ENCODE assay signal across 8 cellular contexts in the genomic region with DNA sequence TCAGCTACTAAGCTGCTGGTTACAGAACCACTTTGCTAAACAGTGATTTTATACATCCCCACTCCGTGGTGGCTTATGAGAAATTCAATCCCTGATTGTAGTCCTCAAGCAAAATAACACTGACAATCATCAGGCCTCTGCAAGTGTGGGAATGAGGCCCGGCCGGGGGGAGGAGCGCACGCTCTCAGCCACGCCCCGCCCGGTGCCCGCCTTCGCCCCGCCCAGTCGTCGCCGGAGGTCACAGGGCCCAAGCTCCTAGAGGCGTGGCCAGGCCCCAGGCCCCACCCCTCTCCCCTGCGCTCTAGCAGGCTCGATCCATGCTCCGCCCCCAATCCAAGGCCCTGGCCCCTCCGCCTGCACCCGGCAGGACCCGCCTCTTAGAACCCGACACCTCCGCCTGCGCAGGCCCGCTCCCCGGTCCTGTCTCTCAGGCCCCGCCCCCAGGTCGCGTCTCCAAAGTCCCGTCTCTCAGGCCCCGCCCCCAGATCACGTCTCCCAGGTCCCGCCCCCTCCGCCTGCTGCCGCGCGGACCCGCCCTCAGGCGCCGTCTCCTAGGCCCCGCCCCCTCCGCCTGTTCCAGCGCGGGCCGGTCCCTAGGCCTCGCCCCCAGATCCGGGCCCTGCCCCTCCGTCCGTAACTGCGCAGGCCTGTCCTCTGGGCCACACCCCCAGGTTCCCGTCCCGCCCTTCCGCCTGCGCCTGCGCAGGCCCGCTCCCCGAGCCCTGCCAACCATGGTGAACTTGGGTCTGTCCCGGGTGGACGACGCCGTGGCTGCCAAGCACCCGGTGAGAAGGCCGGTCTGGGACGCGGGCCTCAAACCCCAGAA. TPM values are rescaled to one million over a fixed set of nuclear protein-coding genes. Genes with fewer than 3 reads are reported as not detected.
DNase-seq lines count a peak whose midpoint lies in the region; ATAC-seq lines count a peak whose summit lies in the region.

A gene (plus strand): TSS at position 705 of the 826 bp plus-strand sequence. CDS start 27 bp downstream, at position 732.

- 0 out of 2 replicates have a peak, but pooled peaks cover 3% of the 10 kb centered on the region for H3K27me3 ChIP-seq in BLaER1

- H3K36me3 ChIP-seq in BLaER1, result peaks cover 21% of the 10 kb centered on the region; the same call in 1 of the 2 replicates

- peaks cover 17% of the 10 kb centered on the region for H4K20me1 ChIP-seq in BLaER1

- no peaks in the 10 kb centered on the region for H3K9me3 ChIP-seq in BLaER1

- peak; percentile 99 for DNase-seq in NCI-H748 (lab: John Stamatoyannopoulos, UW; ENCODE audit: unreplicated experiment)
- peak; percentile 100 for DNase-seq in activated CD4-positive, alpha-beta T cell treated with anti-CD3 and anti-CD28 coated beads, Interleukin-2, amount 50 U/mL, for 1 hour
- peak; percentile 99 for DNase-seq in dedifferentiated amniotic fluid mesenchymal stem cell (ENCODE audit: extremely low spot score)
- DNase-seq in left lobe of liver (ENCODE audit: low spot score), result peak; percentile 100
- peak; percentile 100 for DNase-seq in stimulated activated CD4-positive, alpha-beta T cell treated with anti-CD3 and anti-CD28 coated beads, Interleukin-2, amount 100 ng/mL, for 4 hours (ENCODE audit: low read depth)

- peak within 1 kb of the TSS; percentile 97 for H3K4me2 ChIP-seq in BLaER1

- peaks cover 82% of the 10 kb centered on the region for H3K4me1 ChIP-seq in BLaER1

- peak within 1 kb of the TSS; percentile 82 for H3K4me3 ChIP-seq in BLaER1

- ATAC-seq in GM19351 (IDR thresholded peaks at IDR 0.05; ENCODE audit: unreplicated experiment), result peak; percentile 79
- ATAC-seq in HG03521 (IDR thresholded peaks at IDR 0.05; ENCODE audit: unreplicated experiment), result peak; percentile 83
- ATAC-seq in left lobe of liver, result peak; percentile 85

- peak within 1 kb of the TSS; percentile 90 for H3K9ac ChIP-seq in BLaER1

- peak within 1 kb of the TSS; percentile 91 for H3K27ac ChIP-seq in BLaER1

RNA-seq across cellular contexts. Expression of the gene that starts here (rescaled TPM):
- total RNA-seq in left lobe of liver, result 55.1 TPM

Comparison
In these comparisons a context has a peak if more than half of its experiments do, and no peak if none do; other contexts are left out.
1. Peak in every context shown above with its lines: DNase-seq, ATAC-seq, H3K4me3 ChIP-seq and H3K27ac ChIP-seq.